13 cellular contexts compared by ENCODE assay signal in the genomic region with DNA sequence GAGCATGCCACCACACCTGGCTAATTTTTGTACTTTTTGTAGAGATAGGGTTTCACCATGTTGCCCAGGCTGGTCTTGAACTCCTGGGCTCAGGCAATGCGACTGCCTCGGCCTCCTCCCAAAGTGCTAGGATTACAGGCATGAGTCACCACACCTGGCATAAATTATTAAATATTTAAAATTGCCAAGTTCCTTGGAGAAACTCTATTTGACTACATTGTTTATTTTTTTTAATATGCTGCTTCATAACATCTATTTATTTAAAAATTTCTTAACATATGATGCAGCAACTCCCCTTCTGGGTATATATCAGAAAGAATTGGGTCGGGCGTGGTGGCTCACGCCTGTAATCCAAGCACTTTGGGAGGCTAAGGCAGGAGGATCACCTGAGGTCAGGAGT. TPM values are rescaled to one million over a fixed set of nuclear protein-coding genes. Genes with fewer than 3 reads are reported as not detected.
"Had no signal": no experiment of that assay in that cellular context is flagged by ENCODE, and none has a peak within 500 bp of the region (broad histone marks: within the 10 kb centered on the region; RNA-seq: fewer than 3 reads in every experiment).

No MANE protein-coding gene starts in this region.

RNA-seq across cellular contexts. Expression of gene NECTIN2, which starts 13.2 kb away (rescaled TPM):
- total RNA-seq: activated CD4-positive, alpha-beta T cell treated with anti-CD3 and anti-CD28 coated beads, Interleukin-2, amount 10 ng/mL, durations not matched to agents 7 days and 5 days; T-helper 2 cell treated with Interferon-gamma antibody and Interleukin-4, amounts not matched to agents 100 ng/mL and 5 ng/mL, for 36 hours had no signal

RNA-seq across cellular contexts. Expression of gene BCAM, which starts 24.0 kb away (rescaled TPM):
- total RNA-seq: activated CD4-positive, alpha-beta memory T cell treated with anti-CD3 and anti-CD28 coated beads, Interleukin-2, amount 10 ng/mL, durations not matched to agents 7 days and 5 days; activated CD4-positive, alpha-beta T cell treated with anti-CD3 and anti-CD28 coated beads for 36 hours; activated CD4-positive, alpha-beta T cell treated with anti-CD3 and anti-CD28 coated beads, Interleukin-2, amount 10 ng/mL, durations not matched to agents 7 days and 5 days; activated CD8-positive, alpha-beta memory T cell treated with anti-CD3 and anti-CD28 coated beads, Interleukin-2, amount 10 ng/mL, durations not matched to agents 7 days and 5 days; activated CD8-positive, alpha-beta T cell treated with anti-CD3 and anti-CD28 coated beads, Interleukin-2, amount 10 ng/mL, durations not matched to agents 7 days and 5 days; activated naive CD8-positive, alpha-beta T cell treated with anti-CD3 and anti-CD28 coated beads, Interleukin-2, amount 10 ng/mL, durations not matched to agents 7 days and 5 days; activated T-helper 2 cell treated with anti-CD3 and anti-CD28 coated beads, Interferon-gamma antibody, Interleukin-2, Interleukin-4, amounts not matched to agents 10 μg/mL and 5 μg/mL and 100 μg/mL, durations not matched to agents 14 hours and 24 hours and 36 hours; T-helper 1 cell treated with Interleukin-12 subunit alpha and Interleukin-12 subunit beta and Interleukin-4 antibody, amounts not matched to agents 30 ng/mL and 1 ng/mL, for 36 hours; T-helper 17 cell; T-helper 2 cell treated with Interferon-gamma antibody and Interleukin-4, amounts not matched to agents 100 ng/mL and 5 ng/mL, for 36 hours had no signal

RNA-seq across cellular contexts. Expression of gene CBLC, which starts 55.2 kb away (rescaled TPM):
- total RNA-seq: activated CD4-positive, alpha-beta memory T cell treated with anti-CD3 and anti-CD28 coated beads, Interleukin-2, amount 10 ng/mL, durations not matched to agents 7 days and 5 days; activated CD4-positive, alpha-beta T cell treated with anti-CD3 and anti-CD28 coated beads for 36 hours; activated CD4-positive, alpha-beta T cell treated with anti-CD3 and anti-CD28 coated beads, Interleukin-2, amount 10 ng/mL, durations not matched to agents 7 days and 5 days; activated CD8-positive, alpha-beta memory T cell treated with anti-CD3 and anti-CD28 coated beads, Interleukin-2, amount 10 ng/mL, durations not matched to agents 7 days and 5 days; activated CD8-positive, alpha-beta T cell treated with anti-CD3 and anti-CD28 coated beads, Interleukin-2, amount 10 ng/mL, durations not matched to agents 7 days and 5 days; activated naive CD8-positive, alpha-beta T cell treated with anti-CD3 and anti-CD28 coated beads, Interleukin-2, amount 10 ng/mL, durations not matched to agents 7 days and 5 days; activated T-helper 2 cell treated with anti-CD3 and anti-CD28 coated beads, Interferon-gamma antibody, Interleukin-2, Interleukin-4, amounts not matched to agents 10 μg/mL and 5 μg/mL and 100 μg/mL, durations not matched to agents 14 hours and 24 hours and 36 hours; aorta; astrocyte; cardiac septum; T-helper 1 cell treated with Interleukin-12 subunit alpha and Interleukin-12 subunit beta and Interleukin-4 antibody, amounts not matched to agents 30 ng/mL and 1 ng/mL, for 36 hours; T-helper 17 cell; T-helper 2 cell treated with Interferon-gamma antibody and Interleukin-4, amounts not matched to agents 100 ng/mL and 5 ng/mL, for 36 hours had no signal
